In the genomic region with DNA sequence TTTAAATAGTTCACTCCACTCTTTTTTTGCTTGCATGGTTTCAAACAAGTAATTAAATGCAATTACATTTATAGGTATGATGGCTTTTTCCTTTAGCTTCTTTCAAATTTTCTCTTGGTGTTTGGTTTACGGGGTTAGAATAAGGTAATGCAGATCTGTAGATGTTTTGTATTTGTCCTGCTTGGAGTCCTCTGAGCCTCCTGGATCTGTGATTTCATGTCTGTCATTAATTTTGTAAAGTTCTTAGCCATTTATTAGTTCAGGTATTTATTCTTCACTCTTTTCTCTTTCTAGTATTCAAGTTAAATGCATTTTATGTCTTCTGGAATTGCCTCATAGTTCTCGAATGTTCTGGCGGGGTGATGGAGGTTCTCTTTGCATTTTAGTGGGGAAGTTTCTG, we compare ENCODE assay signal across 2 cellular contexts.
TF ChIP-seq lines count a peak whose summit lies in the region.

No MANE protein-coding gene starts in this region.

TF ChIP-seq in GM23338, 12 proteins besides CTCF, POLR2A, EP300 and RAD21 (continued from another document):
- TF ChIP-seq, protein P1, sequence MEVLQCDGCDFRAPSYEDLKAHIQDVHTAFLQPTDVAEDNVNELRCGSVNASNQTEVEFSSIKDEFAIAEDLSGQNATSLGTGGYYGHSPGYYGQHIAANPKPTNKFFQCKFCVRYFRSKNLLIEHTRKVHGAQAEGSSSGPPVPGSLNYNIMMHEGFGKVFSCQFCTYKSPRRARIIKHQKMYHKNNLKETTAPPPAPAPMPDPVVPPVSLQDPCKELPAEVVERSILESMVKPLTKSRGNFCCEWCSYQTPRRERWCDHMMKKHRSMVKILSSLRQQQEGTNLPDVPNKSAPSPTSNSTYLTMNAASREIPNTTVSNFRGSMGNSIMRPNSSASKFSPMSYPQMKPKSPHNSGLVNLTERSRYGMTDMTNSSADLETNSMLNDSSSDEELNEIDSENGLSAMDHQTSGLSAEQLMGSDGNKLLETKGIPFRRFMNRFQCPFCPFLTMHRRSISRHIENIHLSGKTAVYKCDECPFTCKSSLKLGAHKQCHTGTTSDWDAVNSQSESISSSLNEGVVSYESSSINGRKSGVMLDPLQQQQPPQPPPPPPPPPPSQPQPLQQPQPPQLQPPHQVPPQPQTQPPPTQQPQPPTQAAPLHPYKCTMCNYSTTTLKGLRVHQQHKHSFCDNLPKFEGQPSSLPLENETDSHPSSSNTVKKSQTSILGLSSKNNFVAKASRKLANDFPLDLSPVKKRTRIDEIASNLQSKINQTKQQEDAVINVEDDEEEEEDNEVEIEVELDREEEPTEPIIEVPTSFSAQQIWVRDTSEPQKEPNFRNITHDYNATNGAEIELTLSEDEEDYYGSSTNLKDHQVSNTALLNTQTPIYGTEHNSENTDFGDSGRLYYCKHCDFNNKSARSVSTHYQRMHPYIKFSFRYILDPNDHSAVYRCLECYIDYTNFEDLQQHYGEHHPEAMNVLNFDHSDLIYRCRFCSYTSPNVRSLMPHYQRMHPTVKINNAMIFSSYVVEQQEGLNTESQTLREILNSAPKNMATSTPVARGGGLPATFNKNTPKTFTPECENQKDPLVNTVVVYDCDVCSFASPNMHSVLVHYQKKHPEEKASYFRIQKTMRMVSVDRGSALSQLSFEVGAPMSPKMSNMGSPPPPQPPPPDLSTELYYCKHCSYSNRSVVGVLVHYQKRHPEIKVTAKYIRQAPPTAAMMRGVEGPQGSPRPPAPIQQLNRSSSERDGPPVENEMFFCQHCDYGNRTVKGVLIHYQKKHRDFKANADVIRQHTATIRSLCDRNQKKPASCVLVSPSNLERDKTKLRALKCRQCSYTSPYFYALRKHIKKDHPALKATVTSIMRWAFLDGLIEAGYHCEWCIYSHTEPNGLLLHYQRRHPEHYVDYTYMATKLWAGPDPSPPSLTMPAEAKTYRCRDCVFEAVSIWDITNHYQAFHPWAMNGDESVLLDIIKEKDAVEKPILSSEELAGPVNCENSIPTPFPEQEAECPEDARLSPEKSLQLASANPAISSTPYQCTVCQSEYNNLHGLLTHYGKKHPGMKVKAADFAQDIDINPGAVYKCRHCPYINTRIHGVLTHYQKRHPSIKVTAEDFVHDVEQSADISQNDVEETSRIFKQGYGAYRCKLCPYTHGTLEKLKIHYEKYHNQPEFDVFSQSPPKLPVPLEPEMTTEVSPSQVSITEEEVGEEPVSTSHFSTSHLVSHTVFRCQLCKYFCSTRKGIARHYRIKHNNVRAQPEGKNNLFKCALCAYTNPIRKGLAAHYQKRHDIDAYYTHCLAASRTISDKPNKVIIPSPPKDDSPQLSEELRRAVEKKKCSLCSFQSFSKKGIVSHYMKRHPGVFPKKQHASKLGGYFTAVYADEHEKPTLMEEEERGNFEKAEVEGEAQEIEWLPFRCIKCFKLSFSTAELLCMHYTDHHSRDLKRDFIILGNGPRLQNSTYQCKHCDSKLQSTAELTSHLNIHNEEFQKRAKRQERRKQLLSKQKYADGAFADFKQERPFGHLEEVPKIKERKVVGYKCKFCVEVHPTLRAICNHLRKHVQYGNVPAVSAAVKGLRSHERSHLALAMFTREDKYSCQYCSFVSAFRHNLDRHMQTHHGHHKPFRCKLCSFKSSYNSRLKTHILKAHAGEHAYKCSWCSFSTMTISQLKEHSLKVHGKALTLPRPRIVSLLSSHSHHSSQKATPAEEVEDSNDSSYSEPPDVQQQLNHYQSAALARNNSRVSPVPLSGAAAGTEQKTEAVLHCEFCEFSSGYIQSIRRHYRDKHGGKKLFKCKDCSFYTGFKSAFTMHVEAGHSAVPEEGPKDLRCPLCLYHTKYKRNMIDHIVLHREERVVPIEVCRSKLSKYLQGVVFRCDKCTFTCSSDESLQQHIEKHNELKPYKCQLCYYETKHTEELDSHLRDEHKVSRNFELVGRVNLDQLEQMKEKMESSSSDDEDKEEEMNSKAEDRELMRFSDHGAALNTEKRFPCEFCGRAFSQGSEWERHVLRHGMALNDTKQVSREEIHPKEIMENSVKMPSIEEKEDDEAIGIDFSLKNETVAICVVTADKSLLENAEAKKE (CRISPR knock-in tag; IDR thresholded peaks at IDR 0.05), result no peak
- TF ChIP-seq NANOG (IDR thresholded peaks at IDR 0.05; ENCODE audit: borderline replicate concordance) (no peak), ZNF331 (CRISPR knock-in tag; IDR thresholded peaks at IDR 0.05; ENCODE audit: low read depth) (no peak)

TF ChIP-seq in HEK293T, 16 proteins besides CTCF, POLR2A, EP300 and RAD21 (continued from another document):
- TF ChIP-seq, protein P2, sequence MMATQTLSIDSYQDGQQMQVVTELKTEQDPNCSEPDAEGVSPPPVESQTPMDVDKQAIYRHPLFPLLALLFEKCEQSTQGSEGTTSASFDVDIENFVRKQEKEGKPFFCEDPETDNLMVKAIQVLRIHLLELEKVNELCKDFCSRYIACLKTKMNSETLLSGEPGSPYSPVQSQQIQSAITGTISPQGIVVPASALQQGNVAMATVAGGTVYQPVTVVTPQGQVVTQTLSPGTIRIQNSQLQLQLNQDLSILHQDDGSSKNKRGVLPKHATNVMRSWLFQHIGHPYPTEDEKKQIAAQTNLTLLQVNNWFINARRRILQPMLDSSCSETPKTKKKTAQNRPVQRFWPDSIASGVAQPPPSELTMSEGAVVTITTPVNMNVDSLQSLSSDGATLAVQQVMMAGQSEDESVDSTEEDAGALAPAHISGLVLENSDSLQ (IDR thresholded peaks at IDR 0.05), result no peak
- TF ChIP-seq SP1 (IDR thresholded peaks at IDR 0.05) (no peak), ZNF384 (IDR thresholded peaks at IDR 0.05) (no peak)
